ENCODE assay signal across 18 cellular contexts in the genomic region with DNA sequence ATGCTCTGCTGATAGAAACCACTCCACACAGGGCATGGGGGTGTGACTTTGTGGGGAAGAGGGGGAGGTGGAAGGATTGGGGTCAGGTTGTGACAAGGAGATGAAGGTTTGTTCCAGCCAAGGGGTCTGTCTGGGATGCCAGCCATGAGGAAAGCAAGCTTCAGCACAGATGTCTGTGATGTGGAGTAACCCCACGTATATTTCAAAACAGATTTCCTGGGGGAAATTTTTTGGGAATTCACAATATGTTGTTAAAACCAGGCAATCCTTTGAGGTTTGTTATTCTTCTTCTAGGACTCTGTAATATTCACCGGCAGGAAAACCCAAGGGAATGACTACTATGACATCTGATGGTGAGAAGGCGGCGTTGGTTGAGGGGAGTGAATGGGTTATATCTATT.
DNase-seq lines count a peak whose midpoint lies in the region; ATAC-seq and TF ChIP-seq lines count a peak whose summit lies in the region.
"Had no signal": no experiment of that assay in that cellular context is flagged by ENCODE, and none has a peak within 500 bp of the region (broad histone marks: within the 10 kb centered on the region; RNA-seq: fewer than 3 reads in every experiment).

No MANE protein-coding gene starts in this region.

- no peaks in the 10 kb centered on the region for H3K4me1 ChIP-seq in Panc1 (ENCODE audit: control insufficient read depth, insufficient read depth, low read length)
- H3K4me1 ChIP-seq in osteoblast (ENCODE audit: insufficient read depth, low read length), result peaks cover 28% of the 10 kb centered on the region

- peaks cover 41% of the 10 kb centered on the region for H3K4me1 Mint-ChIP-seq in dendritic cell treated with granulocyte-macrophage colony-stimulating factor and Interleukin-4, amounts not matched to agents 40 ng/mL and 50 ng/mL, for 4 days (ENCODE audit: low read depth)
- H3K4me1 Mint-ChIP-seq in natural killer cell, result peaks cover 36% of the 10 kb centered on the region in 2 donors

- H3K79me2 ChIP-seq in osteoblast (ENCODE audit: insufficient read depth, low read length), result no peaks in the 10 kb centered on the region

- H3K27ac Mint-ChIP-seq in dendritic cell treated with granulocyte-macrophage colony-stimulating factor and Interleukin-4, amounts not matched to agents 40 ng/mL and 50 ng/mL, for 4 days, result peak overlapping the region; percentile 74
- H3K27ac Mint-ChIP-seq in natural killer cell, result peak overlapping the region in 1 of 2 donors; percentile 19
- H3K27ac Mint-ChIP-seq: stimulated activated naive CD8-positive, alpha-beta T cell treated with anti-CD3 and anti-CD28 coated beads, Interleukin-15, Interleukin-2, amounts not matched to agents 100 ng/mL and 50 ng/mL, for 24 hours had no signal

- no TSS peak for BruUV-seq in Panc1 (replicated peaks; lab: Mats Ljungman, UMichigan)

- TF ChIP-seq CTCF in BJ (IDR thresholded peaks at IDR 0.05; ENCODE audit: insufficient read depth, low read depth, low read length) (peak; percentile 38), Panc1 (IDR thresholded peaks at IDR 0.05) (peak; percentile 5; the same call in 1 of the 2 replicates), osteoblast (IDR thresholded peaks at IDR 0.05; ENCODE audit: extremely low read depth, low read depth, low read length) (peak; percentile 16), natural killer cell (IDR thresholded peaks at IDR 0.05) (no peak)

- intact Hi-C loops in Panc1 (cut with micrococcal nuclease; ENCODE audit: unreplicated experiment) (no loop called here), natural killer cell (cut with micrococcal nuclease) (loop anchor here (10.0 kb wide), 3 partner anchors 227 to 257 kb away; partner anchors contain the start of genes FGGY and JUN)
- intact Hi-C loops in dendritic cell treated with granulocyte-macrophage colony-stimulating factor and Interleukin-4, amounts not matched to agents 40 ng/mL and 50 ng/mL, for 4 days (cut with micrococcal nuclease), result no loop called here

- H3K9me3 Mint-ChIP-seq in dendritic cell treated with granulocyte-macrophage colony-stimulating factor and Interleukin-4, amounts not matched to agents 40 ng/mL and 50 ng/mL, for 4 days, result no peaks in the 10 kb centered on the region
- no peaks in the 10 kb centered on the region for H3K9me3 Mint-ChIP-seq in natural killer cell
- H3K9me3 Mint-ChIP-seq: stimulated activated naive CD8-positive, alpha-beta T cell treated with anti-CD3 and anti-CD28 coated beads, Interleukin-15, Interleukin-2, amounts not matched to agents 100 ng/mL and 50 ng/mL, for 24 hours had no signal

- H3K27me3 Mint-ChIP-seq in dendritic cell treated with granulocyte-macrophage colony-stimulating factor and Interleukin-4, amounts not matched to agents 40 ng/mL and 50 ng/mL, for 4 days, result peaks cover 4% of the 10 kb centered on the region
- peaks cover 0 to 9% of the 10 kb centered on the region in 2 donors for H3K27me3 Mint-ChIP-seq in natural killer cell (ENCODE audit: low read depth in 2 of 2)
- H3K27me3 Mint-ChIP-seq: stimulated activated naive CD8-positive, alpha-beta T cell treated with anti-CD3 and anti-CD28 coated beads, Interleukin-15, Interleukin-2, amounts not matched to agents 100 ng/mL and 50 ng/mL, for 24 hours had no signal

- DNase-seq in BJ (ENCODE audit: low read depth) (no peak), Panc1 (ENCODE audit: low read depth, low spot score) (no peak), osteoblast (ENCODE audit: insufficient read length, low spot score, missing footprints) (no peak), epidermal melanocyte (ENCODE audit: insufficient read length, low spot score) (no peak), 8988T (no peak), natural killer cell (no peak)
- DNase-seq: activated CD8-positive, alpha-beta memory T cell treated with anti-CD3 and anti-CD28 coated beads for 24 hours; activated gamma-delta T cell; C1 segment of cervical spinal cord; DMS79 treated with DMSO at 0.1 percent for 48 hours; effector CD8-positive, alpha-beta T cell; glutamatergic neuron; midbrain; ovary; SHP77 had no signal

- peak overlapping the region; percentile 74 for H2AFZ ChIP-seq in osteoblast (ENCODE audit: low read length)

- H3K9me3 ChIP-seq in Panc1 (ENCODE audit: control insufficient read depth, insufficient read depth, low read depth, low read length), result no peaks in the 10 kb centered on the region
- no peaks in the 10 kb centered on the region for H3K9me3 ChIP-seq in osteoblast (ENCODE audit: low read depth, low read length)
- H3K9me3 ChIP-seq: ovary had no signal

- H3K27me3 ChIP-seq in BJ (ENCODE audit: control insufficient read depth, insufficient read depth, low read length) (no peaks in the 10 kb centered on the region), Panc1 (ENCODE audit: control insufficient read depth, insufficient read depth, low read length) (no peaks in the 10 kb centered on the region), osteoblast (ENCODE audit: insufficient read depth, low read length) (no peaks in the 10 kb centered on the region)
- H3K27me3 ChIP-seq: ovary had no signal

- H3K27ac ChIP-seq in Panc1 (ENCODE audit: low read length) (no peak overlapping the region), osteoblast (ENCODE audit: low read depth, low read length) (peak overlapping the region; percentile 47)
- H3K27ac ChIP-seq: ovary had no signal

- no peak overlapping the region for H3K4me2 ChIP-seq in osteoblast (ENCODE audit: insufficient read depth, low read length)

- no peaks in the 10 kb centered on the region for H3K36me3 Mint-ChIP-seq in dendritic cell treated with granulocyte-macrophage colony-stimulating factor and Interleukin-4, amounts not matched to agents 40 ng/mL and 50 ng/mL, for 4 days (ENCODE audit: low read depth)
- H3K36me3 Mint-ChIP-seq in natural killer cell, result no peaks in the 10 kb centered on the region

- POLR2A ChIA-PET in BJ (lab: Charles Lee), result interaction anchor here (0.5 to 0.9 kb wide), 2 partner anchors 87 to 262 kb away, joined by 3 to 4 read pairs; no protein-coding TSS in a partner anchor
- POLR2A ChIA-PET in Panc1 (lab: Charles Lee), result no interaction called here

- in situ Hi-C loops in Panc1 (cut with HindIII; ENCODE audit: low pct_unique_long_range_greater_than_20kb, low sequenced_read_pairs), result no loop called here

- no peaks in the 10 kb centered on the region for H4K20me1 ChIP-seq in osteoblast (ENCODE audit: insufficient read depth, low read length)

- no peak overlapping the region for H3K4me3 ChIP-seq in BJ (ENCODE audit: low read depth, low read length)
- H3K4me3 ChIP-seq in Panc1 (ENCODE audit: low read depth in 2 of 2, low read length in 2 of 2), result no peak overlapping the region
- no peak overlapping the region for H3K4me3 ChIP-seq in osteoblast (ENCODE audit: insufficient read depth, low read length)
- H3K4me3 ChIP-seq: ovary had no signal

- no peak overlapping the region for H3K4me3 Mint-ChIP-seq in dendritic cell treated with granulocyte-macrophage colony-stimulating factor and Interleukin-4, amounts not matched to agents 40 ng/mL and 50 ng/mL, for 4 days
- no peak overlapping the region for H3K4me3 Mint-ChIP-seq in natural killer cell
- H3K4me3 Mint-ChIP-seq: stimulated activated naive CD8-positive, alpha-beta T cell treated with anti-CD3 and anti-CD28 coated beads, Interleukin-15, Interleukin-2, amounts not matched to agents 100 ng/mL and 50 ng/mL, for 24 hours had no signal

- CTCF ChIA-PET in BJ (lab: Yijun Ruan, JAX) (interaction anchor here (0.6 to 2.1 kb wide), 7 partner anchors 16 to 718 kb away, joined by 3 to 7 read pairs (median 4); no protein-coding TSS in a partner anchor), Panc1 (lab: Charles Lee) (interaction anchor here (0.6 kb wide), 1 partner anchor 181 kb away, joined by 5 read pairs; no protein-coding TSS in a partner anchor)

- ATAC-seq in Panc1 (no peak), HG03097 (IDR thresholded peaks at IDR 0.05; ENCODE audit: low FRiP score, unreplicated experiment) (no peak), natural killer cell (no peak)

- H3K36me3 ChIP-seq in BJ (ENCODE audit: control insufficient read depth, insufficient read depth, low read length) (no peaks in the 10 kb centered on the region), Panc1 (ENCODE audit: control insufficient read depth, insufficient read depth, low read length) (no peaks in the 10 kb centered on the region), osteoblast (ENCODE audit: insufficient read depth, low read length) (no peaks in the 10 kb centered on the region)
- H3K36me3 ChIP-seq: ovary had no signal
